19 cellular contexts compared by ENCODE assay signal in the genomic region with DNA sequence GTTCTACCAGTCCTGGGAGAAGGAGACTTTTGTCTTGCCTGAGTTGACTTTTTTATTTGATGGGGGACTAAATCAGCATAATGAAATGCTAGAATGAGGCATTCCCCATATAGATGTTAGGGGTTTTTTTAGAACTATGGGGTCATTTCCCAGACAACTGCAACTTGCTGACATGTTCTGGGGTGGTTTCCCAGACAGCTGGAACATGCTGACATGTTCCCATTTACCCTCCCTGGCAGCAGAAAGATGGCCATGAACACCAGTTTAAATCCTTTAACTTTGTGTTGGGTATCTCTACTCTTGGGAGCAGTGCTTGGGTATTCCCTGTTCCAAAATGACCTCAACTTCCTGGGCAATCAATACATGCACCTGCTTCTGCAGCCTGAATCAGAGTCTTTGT.
"Had no signal": no experiment of that assay in that cellular context is flagged by ENCODE, and none has a peak within 500 bp of the region (broad histone marks: within the 10 kb centered on the region; RNA-seq: fewer than 3 reads in every experiment).

No MANE protein-coding gene starts in this region.

- DNase-seq: KBM-7, MV-4-11, NCI-H1092, NCI-H1436, NCI-H187, NCI-H2029, NCI-H2081 treated with DMSO at 0.1 percent for 48 hours, NCI-H2171, NCI-H226, NCI-H446, NCI-H510A, NCI-H524 treated with DMSO at 0.1 percent for 48 hours, NCI-H69, NCI-H774, RPMI8226, SHP77 treated with DMSO at 0.1 percent for 48 hours, SJCRH30 had no signal

- H3K9me3 ChIP-seq: SJCRH30 had no signal

- H3K27ac ChIP-seq: SJCRH30 had no signal

- H3K27me3 ChIP-seq: SJCRH30 had no signal

- H3K4me1 ChIP-seq: SJCRH30 had no signal

- ATAC-seq: SK-N-SH treated with all-trans-retinoic acid at 6 μM for 48 hours had no signal

- H3K36me3 ChIP-seq: SJCRH30 had no signal

- H3K4me3 ChIP-seq: SJCRH30 had no signal

- FAIRE-seq: RCC 7860 had no signal
